13 cellular contexts compared by ENCODE assay signal in the genomic region with DNA sequence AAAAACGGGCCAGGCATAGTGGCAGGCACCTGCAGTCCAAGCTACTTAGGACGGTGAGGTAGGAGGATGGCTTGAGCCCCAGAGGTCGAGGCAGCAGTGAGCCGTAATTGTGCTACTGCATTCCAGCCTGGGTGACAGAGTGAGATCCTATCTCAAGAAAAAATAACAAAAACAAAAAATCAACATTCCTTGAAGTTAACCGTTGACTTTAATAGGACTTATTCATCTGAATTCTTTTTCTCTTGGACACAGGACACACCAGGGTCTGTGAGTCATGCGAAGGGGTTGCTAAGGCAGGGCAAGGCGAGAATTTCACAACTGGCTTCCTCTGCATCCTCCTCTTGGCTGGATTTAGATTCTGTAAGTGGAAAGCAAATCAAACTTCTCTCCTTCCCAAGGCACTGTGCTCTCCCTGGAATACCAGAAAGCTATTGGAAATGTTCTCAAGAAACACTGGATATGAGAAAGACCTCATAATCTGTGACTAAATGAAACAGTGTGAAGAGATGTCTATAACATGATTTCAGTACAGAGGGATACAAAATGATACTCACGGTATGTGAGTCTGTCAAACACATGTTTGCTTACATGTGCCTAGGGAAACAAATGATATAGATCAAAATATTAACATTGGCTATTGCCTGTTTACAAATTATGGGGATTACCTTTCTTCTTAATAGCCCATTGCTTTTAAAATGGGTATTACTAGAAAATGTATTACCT.
DNase-seq lines count a peak whose midpoint lies in the region.
"Had no signal": no experiment of that assay in that cellular context is flagged by ENCODE, and none has a peak within 500 bp of the region (broad histone marks: within the 10 kb centered on the region; RNA-seq: fewer than 3 reads in every experiment).

No MANE protein-coding gene starts in this region.

- DNase-seq in AG08395 (ENCODE audit: low spot score) = peak; percentile 90
- peak; percentile 98 for DNase-seq in HT1080 (ENCODE audit: low read depth)
- peak; percentile 59 for DNase-seq in adipocyte (ENCODE audit: low read depth)
- peak; percentile 50 for DNase-seq in left kidney (ENCODE audit: low read depth, low spot score)
- DNase-seq in NCI-H2029 treated with DMSO at 0.1 percent for 48 hours (lab: John Stamatoyannopoulos, UW) = no peak
- DNase-seq in NCI-H2227 treated with DMSO at 0.1 percent for 48 hours (lab: John Stamatoyannopoulos, UW) = no peak
- no peak for DNase-seq in H7
- DNase-seq in DMS53 treated with DMSO at 0.1 percent for 48 hours (lab: John Stamatoyannopoulos, UW; ENCODE audit: unreplicated experiment) = no peak
- DNase-seq: CD8-positive, alpha-beta T cell; Kasumi-1; RPMI8226; transverse colon had no signal

- H3K9me3 ChIP-seq in adipocyte (ENCODE audit: control insufficient read depth, low read length) = no peaks in the 10 kb centered on the region
- H3K9me3 ChIP-seq: transverse colon had no signal

- H3K4me1 ChIP-seq in adipocyte (ENCODE audit: control insufficient read depth, insufficient read depth, low read length) = peaks cover 15% of the 10 kb centered on the region
- H3K4me1 ChIP-seq: transverse colon had no signal

- H3K4me3 ChIP-seq in adipocyte (ENCODE audit: low read length) = no peak overlapping the region
- no peak overlapping the region for H3K4me3 ChIP-seq in H7 (ENCODE audit: insufficient read depth, low read depth, low read length)
- H3K4me3 ChIP-seq: coronary artery, transverse colon had no signal

- H3K27me3 ChIP-seq in adipocyte (replicated peaks; ENCODE audit: control insufficient read depth, insufficient read depth, low read length) (no peaks in the 10 kb centered on the region), H7 (ENCODE audit: control insufficient read depth, insufficient read depth, low read length) (no peaks in the 10 kb centered on the region)

- H3K36me3 ChIP-seq in adipocyte (ENCODE audit: control insufficient read depth, insufficient read depth, low read length, severe bottlenecking) (no peaks in the 10 kb centered on the region), H7 (replicated peaks; ENCODE audit: control insufficient read depth, insufficient read depth, low read length) (no peaks in the 10 kb centered on the region)
- H3K36me3 ChIP-seq: transverse colon had no signal

- peak overlapping the region; percentile 33 for H3K9ac ChIP-seq in adipocyte (ENCODE audit: low read length)

Comparison
In these comparisons a context has a peak if more than half of its experiments do, and no peak if none do; other contexts are left out.
1. DNase-seq: peak in AG08395 (single experiment), HT1080 (single experiment), adipocyte (single experiment) and left kidney (single experiment); none in NCI-H2029 treated with DMSO at 0.1 percent for 48 hours (single experiment), NCI-H2227 treated with DMSO at 0.1 percent for 48 hours (single experiment), H7 (single experiment) and DMS53 treated with DMSO at 0.1 percent for 48 hours (single experiment).